Comparison of ENCODE assay signal across 23 cellular contexts in the genomic region with DNA sequence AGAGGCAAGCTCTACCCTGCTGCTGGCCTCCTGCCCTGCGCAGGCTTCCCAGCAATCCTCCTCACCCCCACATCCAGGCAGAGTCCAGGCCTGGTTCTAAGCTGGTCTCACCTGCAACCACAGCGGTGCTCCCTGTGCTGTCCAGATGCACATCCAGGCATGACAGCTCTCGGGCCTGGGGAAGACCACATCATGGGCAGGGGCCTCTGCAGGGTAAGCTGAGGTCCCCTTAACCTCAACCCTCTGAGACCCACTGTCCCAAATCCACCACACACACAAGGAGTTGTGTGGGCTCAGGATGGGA. TPM values are rescaled to one million over a fixed set of nuclear protein-coding genes. Genes with fewer than 3 reads are reported as not detected.
DNase-seq lines count a peak whose midpoint lies in the region; ATAC-seq and TF ChIP-seq lines count a peak whose summit lies in the region.
"Had no signal": no experiment of that assay in that cellular context is flagged by ENCODE, and none has a peak within 500 bp of the region (broad histone marks: within the 10 kb centered on the region; RNA-seq: fewer than 3 reads in every experiment).

No MANE protein-coding gene starts in this region.

- H3K27ac ChIP-seq in Panc1 (ENCODE audit: low read length) (no peak overlapping the region), testis (no peak overlapping the region)
- H3K27ac ChIP-seq: GM23248, SK-N-MC had no signal

- no peak for ATAC-seq in activated T-cell treated with anti-CD3 and anti-CD28 coated beads, Interleukin-2, amount 50 U/mL, for 4 hours
- ATAC-seq in Panc1 (0 out of 2 replicates have a peak, but pooled peaks have one; percentile 19), left lobe of liver (no peak), GM19467 (IDR thresholded peaks at IDR 0.05; ENCODE audit: unreplicated experiment) (no peak), GM19023 (IDR thresholded peaks at IDR 0.05; ENCODE audit: unreplicated experiment) (no peak)
- no peak for ATAC-seq in activated T-helper 17 cell treated with anti-CD3 and anti-CD28 coated beads, Interleukin-2, amount 50 U/mL, for 72 hours (replicated peaks)

- H3K4me1 ChIP-seq in Panc1 (ENCODE audit: control insufficient read depth, insufficient read depth, low read length) (no peaks in the 10 kb centered on the region), testis (no peaks in the 10 kb centered on the region)

- peak; percentile 10 to 12 for DNase-seq in activated T-cell treated with anti-CD3 and anti-CD28 coated beads, Interleukin-2, amount 50 U/mL, for 48 hours
- no peak for DNase-seq in activated T-cell treated with anti-CD3 and anti-CD28 coated beads, Interleukin-2, amount 50 U/mL, for 4 hours
- no peak for DNase-seq in Panc1 (ENCODE audit: low read depth, low spot score)
- DNase-seq in left lobe of liver (ENCODE audit: low spot score): peak; percentile 40
- DNase-seq in testis: peak; percentile 8
- DNase-seq: GM23248; HCEC 1CT; IMR-90; KG1; MM.1S; NCI-H1694; NCI-H2029 treated with DMSO at 0.1 percent for 48 hours; NCI-H446 treated with DMSO at 0.1 percent for 48 hours; NCI-H526; NCI-H82; NK-92 treated with Interleukin-12 subunit alpha and Interleukin-12 subunit beta, amount 100 ng/mL, for 24 hours; SHP77 treated with DMSO at 0.1 percent for 48 hours had no signal

- POLR2A ChIA-PET in Panc1 (lab: Charles Lee): interaction anchor here (0.5 kb wide), 1 partner anchor 477 kb away, joined by 7 read pairs; no protein-coding TSS in a partner anchor

- H3K27me3 ChIP-seq in Panc1 (ENCODE audit: control insufficient read depth, insufficient read depth, low read length) (no peaks in the 10 kb centered on the region), testis (no peaks in the 10 kb centered on the region)

- no TSS peak for BruUV-seq in Panc1 (replicated peaks; lab: Mats Ljungman, UMichigan)

- TF ChIP-seq CTCF in Panc1 (IDR thresholded peaks at IDR 0.05) (no peak), testis (IDR thresholded peaks at IDR 0.05) (no peak)

- H3K4me3 Mint-ChIP-seq in activated T-cell treated with anti-CD3 and anti-CD28 coated beads, Interleukin-2, amount 50 U/mL, for 4 hours: no peak overlapping the region
- no peak overlapping the region for H3K4me3 Mint-ChIP-seq in activated T-helper 17 cell treated with anti-CD3 and anti-CD28 coated beads, Interleukin-2, amount 50 U/mL, for 72 hours

- H3K4me1 Mint-ChIP-seq in activated T-cell treated with anti-CD3 and anti-CD28 coated beads, Interleukin-2, amount 50 U/mL, for 4 hours (ENCODE audit: low read depth): peaks cover 7% of the 10 kb centered on the region
- no peaks in the 10 kb centered on the region for H3K4me1 Mint-ChIP-seq in activated T-helper 17 cell treated with anti-CD3 and anti-CD28 coated beads, Interleukin-2, amount 50 U/mL, for 72 hours

- intact Hi-C loops in Panc1 (cut with micrococcal nuclease; ENCODE audit: unreplicated experiment) (no loop called here), testis (cut with DNase I; ENCODE audit: low total_unique reads) (no loop called here)

- peaks cover 11% of the 10 kb centered on the region for H3K27me3 Mint-ChIP-seq in activated T-cell treated with anti-CD3 and anti-CD28 coated beads, Interleukin-2, amount 50 U/mL, for 4 hours (ENCODE audit: low read depth)
- peaks cover 6% of the 10 kb centered on the region for H3K27me3 Mint-ChIP-seq in activated T-helper 17 cell treated with anti-CD3 and anti-CD28 coated beads, Interleukin-2, amount 50 U/mL, for 72 hours

- no peak for TF ChIP-seq POLR2A in testis (IDR thresholded peaks at IDR 0.05)

- 89% methylated on average over 3 of the region's 3 CpGs; no CpG with 5 or more reads in 1 of the 2 donors for WGBS in testis, 2 donors

- no peaks in the 10 kb centered on the region for H3K9me3 Mint-ChIP-seq in activated T-cell treated with anti-CD3 and anti-CD28 coated beads, Interleukin-2, amount 50 U/mL, for 4 hours
- no peaks in the 10 kb centered on the region for H3K9me3 Mint-ChIP-seq in activated T-helper 17 cell treated with anti-CD3 and anti-CD28 coated beads, Interleukin-2, amount 50 U/mL, for 72 hours

- no peaks in the 10 kb centered on the region for H3K36me3 Mint-ChIP-seq in activated T-cell treated with anti-CD3 and anti-CD28 coated beads, Interleukin-2, amount 50 U/mL, for 4 hours (ENCODE audit: insufficient read depth)
- no peaks in the 10 kb centered on the region for H3K36me3 Mint-ChIP-seq in activated T-helper 17 cell treated with anti-CD3 and anti-CD28 coated beads, Interleukin-2, amount 50 U/mL, for 72 hours (ENCODE audit: low read depth)

- no peak overlapping the region for H3K27ac Mint-ChIP-seq in activated T-helper 17 cell treated with anti-CD3 and anti-CD28 coated beads, Interleukin-2, amount 50 U/mL, for 72 hours

- H3K36me3 ChIP-seq in Panc1 (ENCODE audit: control insufficient read depth, insufficient read depth, low read length) (no peaks in the 10 kb centered on the region), testis (ENCODE audit: low read depth, missing control alignments) (no peaks in the 10 kb centered on the region)

- in situ Hi-C loops in Panc1 (cut with HindIII; ENCODE audit: low pct_unique_long_range_greater_than_20kb, low sequenced_read_pairs): no loop called here

- H3K9me3 ChIP-seq in Panc1 (ENCODE audit: control insufficient read depth, insufficient read depth, low read depth, low read length) (no peaks in the 10 kb centered on the region), testis (no peaks in the 10 kb centered on the region)

- H3K4me3 ChIP-seq in Panc1 (ENCODE audit: low read depth in 2 of 2, low read length in 2 of 2): no peak overlapping the region
- no peak overlapping the region for H3K4me3 ChIP-seq in testis
- H3K4me3 ChIP-seq: GM23248, SK-N-MC had no signal

- CTCF ChIA-PET in Panc1 (lab: Charles Lee): interaction anchor here (2.0 kb wide), 1 partner anchor 20 kb away, joined by 8 read pairs; no protein-coding TSS in a partner anchor

RNA-seq across cellular contexts. Expression of a gene that starts 10.8 kb away (rescaled TPM):
- not detected for total RNA-seq in activated T-cell treated with anti-CD3 and anti-CD28 coated beads, Interleukin-2, amount 50 U/mL, for 4 hours
- not detected for total RNA-seq in Panc1 (2021; ENCODE audit: unreplicated experiment)
- not detected for polyA plus RNA-seq in Panc1 (2012; ENCODE audit: insufficient read length)
- total RNA-seq in left lobe of liver: not detected
- under 1 TPM; 0.16 to 0.43 TPM for total RNA-seq in testis
- 0.11 TPM for polyA plus RNA-seq in testis (ENCODE audit: insufficient read depth, low read depth, low replicate concordance)
- total RNA-seq in activated T-helper 17 cell treated with anti-CD3 and anti-CD28 coated beads, Interleukin-2, amount 50 U/mL, for 72 hours: under 1 TPM in 1 of 2 donors, not detected in 1; 0.09 TPM
- total RNA-seq: A172, GM23248, IMR-90 had no signal
- polyA plus RNA-seq: BJ, GM23248, IMR-90 had no signal

Comparison
In these comparisons a context has a peak if more than half of its experiments do, and no peak if none do; other contexts are left out.
1. DNase-seq: peak in activated T-cell treated with anti-CD3 and anti-CD28 coated beads, Interleukin-2, amount 50 U/mL, for 48 hours (2 of 2), left lobe of liver (single experiment) and testis (single experiment); none in activated T-cell treated with anti-CD3 and anti-CD28 coated beads, Interleukin-2, amount 50 U/mL, for 4 hours (single experiment) and Panc1 (single experiment).